In genomic region chr3:52468336-52468735, GRCh38 we compare ENCODE assay signal across 12 cellular contexts. TPM values are rescaled to one million over a fixed set of nuclear protein-coding genes. Genes with fewer than 3 reads are reported as not detected.
A peak's percentile ranks its signal among the peaks of the same experiment; 100 is the strongest.
DNase-seq lines count a peak whose midpoint lies in the region; ATAC-seq and TF ChIP-seq lines count a peak whose summit lies in the region.
"Had no signal": no experiment of that assay in that cellular context is flagged by ENCODE, and none has a peak within 500 bp of the region (broad histone marks: within the 10 kb centered on the region; RNA-seq: fewer than 3 reads in every experiment).

No MANE protein-coding gene starts in this region.

- H3K36me3 Mint-ChIP-seq in memory B cell (peaks cover 9% of the 10 kb centered on the region), neural progenitor cell (peaks cover 22% of the 10 kb centered on the region)

- H3K4me3 ChIP-seq in neural progenitor cell: no peak overlapping the region
- no peak overlapping the region for H3K4me3 ChIP-seq in suprapubic skin
- H3K4me3 ChIP-seq: skin epidermis had no signal

- TF ChIP-seq CTCF in neural progenitor cell (IDR thresholded peaks at IDR 0.05): no peak
- TF ChIP-seq CTCF in suprapubic skin (IDR thresholded peaks at IDR 0.05): no peak

- TF ChIP-seq EP300 in suprapubic skin (IDR thresholded peaks at IDR 0.05): no peak

- H3K27ac Mint-ChIP-seq in memory B cell: peak overlapping the region; percentile 28
- H3K27ac Mint-ChIP-seq in neural progenitor cell: no peak overlapping the region

- H3F3A ChIP-seq in neural progenitor cell (ENCODE audit: low read depth): peaks cover 14% of the 10 kb centered on the region

- H3K36me3 ChIP-seq in neural progenitor cell: peaks cover 3% of the 10 kb centered on the region
- peaks cover 38% of the 10 kb centered on the region for H3K36me3 ChIP-seq in suprapubic skin

- TF ChIP-seq POLR2A in suprapubic skin (IDR thresholded peaks at IDR 0.05): no peak

- H3K27me3 ChIP-seq in neural progenitor cell: no peaks in the 10 kb centered on the region
- no peaks in the 10 kb centered on the region for H3K27me3 ChIP-seq in suprapubic skin
- H3K27me3 ChIP-seq: BE2C had no signal

- H3K9me3 ChIP-seq in neural progenitor cell (ENCODE audit: low read depth) (no peaks in the 10 kb centered on the region), suprapubic skin (no peaks in the 10 kb centered on the region)
- H3K9me3 ChIP-seq: BE2C had no signal

- H3K79me2 ChIP-seq in neural progenitor cell (ENCODE audit: low read depth): peaks cover 57% of the 10 kb centered on the region

- 56% methylated on average over 9 of the region's 9 CpGs for WGBS in suprapubic skin

- H3K4me3 Mint-ChIP-seq in memory B cell: no peak overlapping the region
- no peak overlapping the region for H3K4me3 Mint-ChIP-seq in neural progenitor cell

- H3K27me3 Mint-ChIP-seq in memory B cell (no peaks in the 10 kb centered on the region), neural progenitor cell (ENCODE audit: insufficient read depth, low read depth) (peaks cover 2% of the 10 kb centered on the region)

- DNase-seq in AG20443 (ENCODE audit: low spot score) (peak; percentile 41), LHCN-M2 (ENCODE audit: low read depth) (peak; percentile 41), memory B cell (ENCODE audit: low spot score in 2 of 2) (no peak), neural progenitor cell (ENCODE audit: low spot score) (no peak), NCI-H345 treated with DMSO at 0.1 percent for 48 hours (lab: John Stamatoyannopoulos, UW; ENCODE audit: unreplicated experiment) (no peak), suprapubic skin (ENCODE audit: low spot score in 2 of 2) (no peak)
- no peak for DNase-seq in activated CD4-positive, CD25-positive, alpha-beta regulatory T cell (lab: John Stamatoyannopoulos, UW)
- DNase-seq: BE2C, PC-3 had no signal

- no peak overlapping the region for H2AFZ ChIP-seq in neural progenitor cell (replicated peaks)

- H3K4me2 ChIP-seq in neural progenitor cell: no peak overlapping the region

- H3K9me3 Mint-ChIP-seq in memory B cell (no peaks in the 10 kb centered on the region), neural progenitor cell (no peaks in the 10 kb centered on the region)

- peaks cover 79% of the 10 kb centered on the region for H4K20me1 ChIP-seq in neural progenitor cell (ENCODE audit: low read depth)

- no peak for ATAC-seq in memory B cell (ENCODE audit: low read depth)
- ATAC-seq: PC-3 had no signal

- H3K4me1 Mint-ChIP-seq in memory B cell (no peaks in the 10 kb centered on the region), neural progenitor cell (peaks cover 12% of the 10 kb centered on the region)

- H3K27ac ChIP-seq in cingulate gyrus (ENCODE audit: low read depth, low read length) (peak overlapping the region; percentile 29), neural progenitor cell (no peak overlapping the region), suprapubic skin (no peak overlapping the region)

- no peak overlapping the region for H3K9ac ChIP-seq in neural progenitor cell

- H3K4me1 ChIP-seq in neural progenitor cell (no peaks in the 10 kb centered on the region), suprapubic skin (peaks cover 24% of the 10 kb centered on the region)
- H3K4me1 ChIP-seq: BE2C had no signal

RNA-seq across cellular contexts. Expression of gene NISCH, which starts 12.9 kb away (rescaled TPM):
- total RNA-seq in LHCN-M2 (2014; rRNA removed) (45.7 and 48.7 TPM in 2 replicates), neural progenitor cell (ENCODE audit: low replicate concordance) (80.5 and 146 TPM in 2 replicates), suprapubic skin (100 to 1,000 TPM in 2 of 4 donors, 10 to 100 TPM in 2; 68.7 to 298 (median 94.6) TPM)
- 36.3 TPM for polyA plus RNA-seq in LHCN-M2 (2012)

RNA-seq across cellular contexts. Expression of gene TNNC1, which starts 14.5 kb away (rescaled TPM):
- 1.5 and 8.2 TPM in 2 replicates for total RNA-seq in LHCN-M2 (2014; rRNA removed)
- polyA plus RNA-seq in LHCN-M2 (2012): 56.7 TPM
- total RNA-seq in neural progenitor cell (ENCODE audit: low replicate concordance): 0.67 and 5.8 TPM in 2 replicates
- total RNA-seq in suprapubic skin: 10 to 100 TPM in 1 of 4 donors, 1 to 10 TPM in 3; 1.4 to 15.9 (median 8.4) TPM
- total RNA-seq: mesenteric fat pad had no signal

RNA-seq across cellular contexts. Expression of gene SEMA3G, which starts 23.4 kb away (rescaled TPM):
- total RNA-seq in LHCN-M2 (2014; rRNA removed) (not detected in 2 replicates), neural progenitor cell (ENCODE audit: low replicate concordance) (0.79 and 3.4 TPM in 2 replicates), suprapubic skin (10 to 100 TPM; 14.4 to 44.0 (median 26.5) TPM)
- polyA plus RNA-seq in LHCN-M2 (2012): 0.01 TPM

RNA-seq across cellular contexts. Expression of gene STAB1, which starts 26.8 kb away (rescaled TPM):
- under 0.01 TPM in 1 of 2 replicates, not detected in the other for total RNA-seq in LHCN-M2 (2014; rRNA removed)
- not detected for polyA plus RNA-seq in LHCN-M2 (2012)
- total RNA-seq in neural progenitor cell (ENCODE audit: low replicate concordance): 0.06 TPM in 1 of 2 replicates, not detected in the other
- 10 to 100 TPM in 2 of 4 donors, 1 to 10 TPM in 2; 5.3 to 21.1 (median 14.3) TPM for total RNA-seq in suprapubic skin

RNA-seq across cellular contexts. Expression of gene PHF7, which starts 57.9 kb away (rescaled TPM):
- total RNA-seq in LHCN-M2 (2014; rRNA removed) (3.5 and 6.9 TPM in 2 replicates), neural progenitor cell (ENCODE audit: low replicate concordance) (9.9 and 13.0 TPM in 2 replicates), suprapubic skin (10 to 100 TPM in 3 of 4 donors, 1 to 10 TPM in 1; 8.9 to 17.5 (median 11.4) TPM)
- polyA plus RNA-seq in LHCN-M2 (2012): 3.0 TPM

Comparison
In these comparisons a context has a peak if more than half of its experiments do, and no peak if none do; other contexts are left out.
1. DNase-seq: peak in AG20443 (single experiment) and LHCN-M2 (single experiment); none in memory B cell (0 of 2), neural progenitor cell (single experiment), NCI-H345 treated with DMSO at 0.1 percent for 48 hours (single experiment), activated CD4-positive, CD25-positive, alpha-beta regulatory T cell (0 of 4) and suprapubic skin (0 of 2).